ENCODE assay signal across 1 cellular context in the genomic region with DNA sequence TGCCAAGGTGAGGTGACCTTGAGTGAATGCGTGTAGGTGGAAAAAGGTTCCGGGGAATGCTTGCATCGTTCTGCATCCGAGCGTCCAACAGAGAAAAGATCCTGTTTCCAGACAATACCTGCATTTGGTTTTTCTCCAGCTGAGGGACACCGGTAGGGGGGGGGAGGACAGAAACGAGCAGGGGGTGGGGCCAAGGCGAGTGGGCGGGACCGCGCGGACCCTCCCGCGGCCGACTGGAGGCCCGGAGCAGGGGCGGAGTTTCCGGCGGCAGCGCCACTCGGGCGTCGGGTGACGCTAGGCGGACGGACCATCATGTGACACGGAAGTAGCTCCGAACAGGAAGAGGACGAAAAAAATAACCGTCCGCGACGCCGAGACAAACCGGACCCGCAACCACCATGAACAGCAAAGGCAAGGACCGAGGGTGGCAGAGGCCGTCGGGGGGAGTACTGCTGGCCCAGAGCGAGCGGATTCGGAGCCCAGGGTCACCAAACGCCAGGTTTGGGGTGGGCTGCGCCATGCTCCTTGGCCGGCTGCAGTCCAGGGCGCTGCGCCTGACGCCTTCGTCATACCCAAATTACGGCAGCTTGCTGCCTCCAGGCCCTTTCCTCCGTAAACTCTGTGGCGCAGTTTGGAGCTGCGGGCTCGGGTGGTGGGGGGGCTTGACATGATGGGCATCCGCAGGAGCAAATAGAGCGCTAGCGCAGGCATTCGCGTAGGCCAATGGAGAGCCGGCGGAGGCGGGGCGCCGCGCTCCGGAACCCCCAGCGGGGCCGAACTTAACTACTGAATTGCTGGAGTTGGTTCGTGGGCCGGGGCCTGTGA.
A peak's percentile ranks its signal among the peaks of the same experiment; 100 is the strongest.
TF ChIP-seq lines count a peak whose summit lies in the region.

A gene with protein sequence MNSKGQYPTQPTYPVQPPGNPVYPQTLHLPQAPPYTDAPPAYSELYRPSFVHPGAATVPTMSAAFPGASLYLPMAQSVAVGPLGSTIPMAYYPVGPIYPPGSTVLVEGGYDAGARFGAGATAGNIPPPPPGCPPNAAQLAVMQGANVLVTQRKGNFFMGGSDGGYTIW (plus strand): TSS at position 317 of the 825 bp plus-strand sequence. CDS start 82 bp downstream, at position 399.

TF ChIP-seq in HepG2, 621 proteins besides CTCF, POLR2A, EP300 and RAD21 (continued from another document and continues in another):
- TF ChIP-seq, protein P1, sequence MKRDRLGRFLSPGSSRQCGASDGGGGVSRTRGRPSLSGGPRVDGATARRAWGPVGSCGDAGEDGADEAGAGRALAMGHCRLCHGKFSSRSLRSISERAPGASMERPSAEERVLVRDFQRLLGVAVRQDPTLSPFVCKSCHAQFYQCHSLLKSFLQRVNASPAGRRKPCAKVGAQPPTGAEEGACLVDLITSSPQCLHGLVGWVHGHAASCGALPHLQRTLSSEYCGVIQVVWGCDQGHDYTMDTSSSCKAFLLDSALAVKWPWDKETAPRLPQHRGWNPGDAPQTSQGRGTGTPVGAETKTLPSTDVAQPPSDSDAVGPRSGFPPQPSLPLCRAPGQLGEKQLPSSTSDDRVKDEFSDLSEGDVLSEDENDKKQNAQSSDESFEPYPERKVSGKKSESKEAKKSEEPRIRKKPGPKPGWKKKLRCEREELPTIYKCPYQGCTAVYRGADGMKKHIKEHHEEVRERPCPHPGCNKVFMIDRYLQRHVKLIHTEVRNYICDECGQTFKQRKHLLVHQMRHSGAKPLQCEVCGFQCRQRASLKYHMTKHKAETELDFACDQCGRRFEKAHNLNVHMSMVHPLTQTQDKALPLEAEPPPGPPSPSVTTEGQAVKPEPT (CRISPR knock-in tag; IDR thresholded peaks at IDR 0.05; ENCODE audit: low read depth): no peak
- TF ChIP-seq IRX3 (CRISPR knock-in tag; IDR thresholded peaks at IDR 0.05; ENCODE audit: borderline replicate concordance, low read depth) (no peak), HCFC1 (IDR thresholded peaks at IDR 0.05; ENCODE audit: low read depth, low read length) (peak; percentile 8; the same call in 1 of the 2 replicates), NCOR1 (IDR thresholded peaks at IDR 0.05; ENCODE audit: borderline replicate concordance, low read length) (peak; percentile 37; the same call in 1 of the 2 replicates), TCF7L2 (IDR thresholded peaks at IDR 0.05; ENCODE audit: low read depth, low read length) (no peak), RARA (CRISPR knock-in tag; IDR thresholded peaks at IDR 0.05) (peak; percentile 37), CEBPG (CRISPR knock-in tag; IDR thresholded peaks at IDR 0.05) (peak; percentile 7; the same call in 1 of the 2 replicates), ELF4 (CRISPR knock-in tag; IDR thresholded peaks at IDR 0.05; ENCODE audit: borderline replicate concordance) (peak; percentile 97), KLF11 (CRISPR knock-in tag; IDR thresholded peaks at IDR 0.05) (peak; percentile 52; the same call in 1 of the 2 replicates), NR2C2 (CRISPR knock-in tag; IDR thresholded peaks at IDR 0.05; ENCODE audit: borderline replicate concordance) (peak; percentile 61; the same call in 1 of the 2 replicates), ZNF138 (CRISPR knock-in tag; IDR thresholded peaks at IDR 0.05; ENCODE audit: low read depth) (no peak; the same call in 1 of the 2 replicates)
- TF ChIP-seq, protein P2, sequence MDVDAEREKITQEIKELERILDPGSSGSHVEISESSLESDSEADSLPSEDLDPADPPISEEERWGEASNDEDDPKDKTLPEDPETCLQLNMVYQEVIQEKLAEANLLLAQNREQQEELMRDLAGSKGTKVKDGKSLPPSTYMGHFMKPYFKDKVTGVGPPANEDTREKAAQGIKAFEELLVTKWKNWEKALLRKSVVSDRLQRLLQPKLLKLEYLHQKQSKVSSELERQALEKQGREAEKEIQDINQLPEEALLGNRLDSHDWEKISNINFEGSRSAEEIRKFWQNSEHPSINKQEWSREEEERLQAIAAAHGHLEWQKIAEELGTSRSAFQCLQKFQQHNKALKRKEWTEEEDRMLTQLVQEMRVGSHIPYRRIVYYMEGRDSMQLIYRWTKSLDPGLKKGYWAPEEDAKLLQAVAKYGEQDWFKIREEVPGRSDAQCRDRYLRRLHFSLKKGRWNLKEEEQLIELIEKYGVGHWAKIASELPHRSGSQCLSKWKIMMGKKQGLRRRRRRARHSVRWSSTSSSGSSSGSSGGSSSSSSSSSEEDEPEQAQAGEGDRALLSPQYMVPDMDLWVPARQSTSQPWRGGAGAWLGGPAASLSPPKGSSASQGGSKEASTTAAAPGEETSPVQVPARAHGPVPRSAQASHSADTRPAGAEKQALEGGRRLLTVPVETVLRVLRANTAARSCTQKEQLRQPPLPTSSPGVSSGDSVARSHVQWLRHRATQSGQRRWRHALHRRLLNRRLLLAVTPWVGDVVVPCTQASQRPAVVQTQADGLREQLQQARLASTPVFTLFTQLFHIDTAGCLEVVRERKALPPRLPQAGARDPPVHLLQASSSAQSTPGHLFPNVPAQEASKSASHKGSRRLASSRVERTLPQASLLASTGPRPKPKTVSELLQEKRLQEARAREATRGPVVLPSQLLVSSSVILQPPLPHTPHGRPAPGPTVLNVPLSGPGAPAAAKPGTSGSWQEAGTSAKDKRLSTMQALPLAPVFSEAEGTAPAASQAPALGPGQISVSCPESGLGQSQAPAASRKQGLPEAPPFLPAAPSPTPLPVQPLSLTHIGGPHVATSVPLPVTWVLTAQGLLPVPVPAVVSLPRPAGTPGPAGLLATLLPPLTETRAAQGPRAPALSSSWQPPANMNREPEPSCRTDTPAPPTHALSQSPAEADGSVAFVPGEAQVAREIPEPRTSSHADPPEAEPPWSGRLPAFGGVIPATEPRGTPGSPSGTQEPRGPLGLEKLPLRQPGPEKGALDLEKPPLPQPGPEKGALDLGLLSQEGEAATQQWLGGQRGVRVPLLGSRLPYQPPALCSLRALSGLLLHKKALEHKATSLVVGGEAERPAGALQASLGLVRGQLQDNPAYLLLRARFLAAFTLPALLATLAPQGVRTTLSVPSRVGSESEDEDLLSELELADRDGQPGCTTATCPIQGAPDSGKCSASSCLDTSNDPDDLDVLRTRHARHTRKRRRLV (CRISPR knock-in tag; IDR thresholded peaks at IDR 0.05): no peak
- TF ChIP-seq, protein P3, sequence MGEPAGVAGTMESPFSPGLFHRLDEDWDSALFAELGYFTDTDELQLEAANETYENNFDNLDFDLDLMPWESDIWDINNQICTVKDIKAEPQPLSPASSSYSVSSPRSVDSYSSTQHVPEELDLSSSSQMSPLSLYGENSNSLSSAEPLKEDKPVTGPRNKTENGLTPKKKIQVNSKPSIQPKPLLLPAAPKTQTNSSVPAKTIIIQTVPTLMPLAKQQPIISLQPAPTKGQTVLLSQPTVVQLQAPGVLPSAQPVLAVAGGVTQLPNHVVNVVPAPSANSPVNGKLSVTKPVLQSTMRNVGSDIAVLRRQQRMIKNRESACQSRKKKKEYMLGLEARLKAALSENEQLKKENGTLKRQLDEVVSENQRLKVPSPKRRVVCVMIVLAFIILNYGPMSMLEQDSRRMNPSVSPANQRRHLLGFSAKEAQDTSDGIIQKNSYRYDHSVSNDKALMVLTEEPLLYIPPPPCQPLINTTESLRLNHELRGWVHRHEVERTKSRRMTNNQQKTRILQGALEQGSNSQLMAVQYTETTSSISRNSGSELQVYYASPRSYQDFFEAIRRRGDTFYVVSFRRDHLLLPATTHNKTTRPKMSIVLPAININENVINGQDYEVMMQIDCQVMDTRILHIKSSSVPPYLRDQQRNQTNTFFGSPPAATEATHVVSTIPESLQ (CRISPR knock-in tag; conservative IDR thresholded peaks at IDR 0.05): 0 out of 2 replicates have a peak, but pooled peaks have one; percentile 30
- TF ChIP-seq, protein P4, sequence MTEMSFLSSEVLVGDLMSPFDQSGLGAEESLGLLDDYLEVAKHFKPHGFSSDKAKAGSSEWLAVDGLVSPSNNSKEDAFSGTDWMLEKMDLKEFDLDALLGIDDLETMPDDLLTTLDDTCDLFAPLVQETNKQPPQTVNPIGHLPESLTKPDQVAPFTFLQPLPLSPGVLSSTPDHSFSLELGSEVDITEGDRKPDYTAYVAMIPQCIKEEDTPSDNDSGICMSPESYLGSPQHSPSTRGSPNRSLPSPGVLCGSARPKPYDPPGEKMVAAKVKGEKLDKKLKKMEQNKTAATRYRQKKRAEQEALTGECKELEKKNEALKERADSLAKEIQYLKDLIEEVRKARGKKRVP (CRISPR knock-in tag; IDR thresholded peaks at IDR 0.05): no peak
- TF ChIP-seq, protein P5, sequence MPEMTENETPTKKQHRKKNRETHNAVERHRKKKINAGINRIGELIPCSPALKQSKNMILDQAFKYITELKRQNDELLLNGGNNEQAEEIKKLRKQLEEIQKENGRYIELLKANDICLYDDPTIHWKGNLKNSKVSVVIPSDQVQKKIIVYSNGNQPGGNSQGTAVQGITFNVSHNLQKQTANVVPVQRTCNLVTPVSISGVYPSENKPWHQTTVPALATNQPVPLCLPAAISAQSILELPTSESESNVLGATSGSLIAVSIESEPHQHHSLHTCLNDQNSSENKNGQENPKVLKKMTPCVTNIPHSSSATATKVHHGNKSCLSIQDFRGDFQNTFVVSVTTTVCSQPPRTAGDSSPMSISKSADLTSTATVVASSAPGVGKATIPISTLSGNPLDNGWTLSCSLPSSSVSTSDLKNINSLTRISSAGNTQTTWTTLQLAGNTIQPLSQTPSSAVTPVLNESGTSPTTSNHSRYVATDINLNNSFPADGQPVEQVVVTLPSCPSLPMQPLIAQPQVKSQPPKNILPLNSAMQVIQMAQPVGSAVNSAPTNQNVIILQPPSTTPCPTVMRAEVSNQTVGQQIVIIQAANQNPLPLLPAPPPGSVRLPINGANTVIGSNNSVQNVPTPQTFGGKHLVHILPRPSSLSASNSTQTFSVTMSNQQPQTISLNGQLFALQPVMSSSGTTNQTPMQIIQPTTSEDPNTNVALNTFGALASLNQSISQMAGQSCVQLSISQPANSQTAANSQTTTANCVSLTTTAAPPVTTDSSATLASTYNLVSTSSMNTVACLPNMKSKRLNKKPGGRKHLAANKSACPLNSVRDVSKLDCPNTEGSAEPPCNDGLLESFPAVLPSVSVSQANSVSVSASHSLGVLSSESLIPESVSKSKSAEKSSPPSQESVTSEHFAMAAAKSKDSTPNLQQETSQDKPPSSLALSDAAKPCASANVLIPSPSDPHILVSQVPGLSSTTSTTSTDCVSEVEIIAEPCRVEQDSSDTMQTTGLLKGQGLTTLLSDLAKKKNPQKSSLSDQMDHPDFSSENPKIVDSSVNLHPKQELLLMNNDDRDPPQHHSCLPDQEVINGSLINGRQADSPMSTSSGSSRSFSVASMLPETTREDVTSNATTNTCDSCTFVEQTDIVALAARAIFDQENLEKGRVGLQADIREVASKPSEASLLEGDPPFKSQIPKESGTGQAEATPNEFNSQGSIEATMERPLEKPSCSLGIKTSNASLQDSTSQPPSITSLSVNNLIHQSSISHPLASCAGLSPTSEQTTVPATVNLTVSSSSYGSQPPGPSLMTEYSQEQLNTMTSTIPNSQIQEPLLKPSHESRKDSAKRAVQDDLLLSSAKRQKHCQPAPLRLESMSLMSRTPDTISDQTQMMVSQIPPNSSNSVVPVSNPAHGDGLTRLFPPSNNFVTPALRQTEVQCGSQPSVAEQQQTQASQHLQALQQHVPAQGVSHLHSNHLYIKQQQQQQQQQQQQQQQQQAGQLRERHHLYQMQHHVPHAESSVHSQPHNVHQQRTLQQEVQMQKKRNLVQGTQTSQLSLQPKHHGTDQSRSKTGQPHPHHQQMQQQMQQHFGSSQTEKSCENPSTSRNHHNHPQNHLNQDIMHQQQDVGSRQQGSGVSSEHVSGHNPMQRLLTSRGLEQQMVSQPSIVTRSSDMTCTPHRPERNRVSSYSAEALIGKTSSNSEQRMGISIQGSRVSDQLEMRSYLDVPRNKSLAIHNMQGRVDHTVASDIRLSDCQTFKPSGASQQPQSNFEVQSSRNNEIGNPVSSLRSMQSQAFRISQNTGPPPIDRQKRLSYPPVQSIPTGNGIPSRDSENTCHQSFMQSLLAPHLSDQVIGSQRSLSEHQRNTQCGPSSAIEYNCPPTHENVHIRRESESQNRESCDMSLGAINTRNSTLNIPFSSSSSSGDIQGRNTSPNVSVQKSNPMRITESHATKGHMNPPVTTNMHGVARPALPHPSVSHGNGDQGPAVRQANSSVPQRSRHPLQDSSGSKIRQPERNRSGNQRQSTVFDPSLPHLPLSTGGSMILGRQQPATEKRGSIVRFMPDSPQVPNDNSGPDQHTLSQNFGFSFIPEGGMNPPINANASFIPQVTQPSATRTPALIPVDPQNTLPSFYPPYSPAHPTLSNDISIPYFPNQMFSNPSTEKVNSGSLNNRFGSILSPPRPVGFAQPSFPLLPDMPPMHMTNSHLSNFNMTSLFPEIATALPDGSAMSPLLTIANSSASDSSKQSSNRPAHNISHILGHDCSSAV (CRISPR knock-in tag; IDR thresholded peaks at IDR 0.05; ENCODE audit: borderline replicate concordance): no peak
- TF ChIP-seq, protein P6, sequence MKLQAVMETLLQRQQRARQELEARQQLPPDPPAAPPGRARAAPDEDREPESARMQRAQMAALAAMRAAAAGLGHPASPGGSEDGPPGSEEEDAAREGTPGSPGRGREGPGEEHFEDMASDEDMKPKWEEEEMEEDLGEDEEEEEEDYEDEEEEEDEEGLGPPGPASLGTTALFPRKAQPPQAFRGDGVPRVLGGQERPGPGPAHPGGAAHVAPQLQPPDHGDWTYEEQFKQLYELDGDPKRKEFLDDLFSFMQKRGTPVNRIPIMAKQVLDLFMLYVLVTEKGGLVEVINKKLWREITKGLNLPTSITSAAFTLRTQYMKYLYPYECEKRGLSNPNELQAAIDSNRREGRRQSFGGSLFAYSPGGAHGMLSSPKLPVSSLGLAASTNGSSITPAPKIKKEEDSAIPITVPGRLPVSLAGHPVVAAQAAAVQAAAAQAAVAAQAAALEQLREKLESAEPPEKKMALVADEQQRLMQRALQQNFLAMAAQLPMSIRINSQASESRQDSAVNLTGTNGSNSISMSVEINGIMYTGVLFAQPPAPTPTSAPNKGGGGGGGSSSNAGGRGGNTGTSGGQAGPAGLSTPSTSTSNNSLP (IDR thresholded peaks at IDR 0.05; ENCODE audit: low read depth, low read length): no peak
- TF ChIP-seq, protein P7, sequence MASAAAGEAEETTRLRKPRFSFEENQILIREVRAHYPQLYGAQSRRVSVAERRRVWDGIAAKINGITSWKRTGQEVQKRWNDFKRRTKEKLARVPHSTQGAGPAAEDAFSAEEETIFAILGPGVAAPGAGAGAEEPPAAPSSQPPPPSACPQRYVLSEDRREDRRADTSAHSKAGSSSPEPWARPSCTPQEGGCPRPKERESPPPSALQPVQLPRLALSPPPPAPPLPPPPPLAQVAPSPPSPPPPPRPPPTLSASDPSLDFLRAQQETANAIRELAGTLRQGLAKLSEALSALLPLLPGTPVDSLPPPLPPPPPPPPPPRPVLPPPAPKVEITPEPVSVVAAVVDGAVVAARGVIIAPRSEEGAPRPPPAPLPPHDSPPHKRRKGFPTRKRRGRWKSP (CRISPR knock-in tag; IDR thresholded peaks at IDR 0.05): peak; percentile 84
- TF ChIP-seq, protein P8, sequence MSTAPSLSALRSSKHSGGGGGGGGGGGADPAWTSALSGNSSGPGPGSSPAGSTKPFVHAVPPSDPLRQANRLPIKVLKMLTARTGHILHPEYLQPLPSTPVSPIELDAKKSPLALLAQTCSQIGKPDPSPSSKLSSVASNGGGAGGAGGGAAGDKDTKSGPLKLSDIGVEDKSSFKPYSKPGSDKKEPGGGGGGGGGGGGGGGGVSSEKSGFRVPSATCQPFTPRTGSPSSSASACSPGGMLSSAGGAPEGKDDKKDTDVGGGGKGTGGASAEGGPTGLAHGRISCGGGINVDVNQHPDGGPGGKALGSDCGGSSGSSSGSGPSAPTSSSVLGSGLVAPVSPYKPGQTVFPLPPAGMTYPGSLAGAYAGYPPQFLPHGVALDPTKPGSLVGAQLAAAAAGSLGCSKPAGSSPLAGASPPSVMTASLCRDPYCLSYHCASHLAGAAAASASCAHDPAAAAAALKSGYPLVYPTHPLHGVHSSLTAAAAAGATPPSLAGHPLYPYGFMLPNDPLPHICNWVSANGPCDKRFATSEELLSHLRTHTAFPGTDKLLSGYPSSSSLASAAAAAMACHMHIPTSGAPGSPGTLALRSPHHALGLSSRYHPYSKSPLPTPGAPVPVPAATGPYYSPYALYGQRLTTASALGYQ (CRISPR knock-in tag; IDR thresholded peaks at IDR 0.05): peak; percentile 64
